Comparison of ENCODE assay signal across 22 cellular contexts in genomic region chr20:37948956-37949355, GRCh38. TPM values are rescaled to one million over a fixed set of nuclear protein-coding genes. Genes with fewer than 3 reads are reported as not detected.
DNase-seq lines count a peak whose midpoint lies in the region; TF ChIP-seq lines count a peak whose summit lies in the region.
"Had no signal": no experiment of that assay in that cellular context is flagged by ENCODE, and none has a peak within 500 bp of the region (broad histone marks: within the 10 kb centered on the region; RNA-seq: fewer than 3 reads in every experiment).

No MANE protein-coding gene starts in this region.

- H3K27me3 ChIP-seq in spleen (replicated peaks in 1 of 7), result no peaks in the 10 kb centered on the region
- no peaks in the 10 kb centered on the region for H3K27me3 ChIP-seq in transverse colon

- no peaks in the 10 kb centered on the region for H3K4me1 ChIP-seq in spleen
- no peaks in the 10 kb centered on the region for H3K4me1 ChIP-seq in transverse colon

- in situ Hi-C loops in transverse colon (cut with MboI; ENCODE audit: low pct_ligation_motif_present in 1 of 4, low pct_unique_long_range_greater_than_20kb in 1 of 4, low sequenced_read_pairs in 3 of 4), result no loop called here

- H3K9me3 ChIP-seq in spleen (peaks cover 0 to 9% (median 7%) of the 10 kb centered on the region in 8 donors), transverse colon (no peaks in the 10 kb centered on the region)

- 87 to 95% (median 94%) methylated on average over 11 of the region's 11 CpGs for WGBS in spleen, 5 donors
- 88 to 89% methylated on average over 6 to 11 of the region's 11 CpGs for WGBS in transverse colon (ENCODE audit: low coverage in 1 of 2), 2 donors

- no peak for TF ChIP-seq EP300 in transverse colon (IDR thresholded peaks at IDR 0.05; ENCODE audit: low read depth)

- TF ChIP-seq CTCF in spleen (IDR thresholded peaks at IDR 0.05 in 8 of 11, conservative IDR thresholded peaks at IDR 0.05 in 3 of 11), result no peak
- TF ChIP-seq CTCF in transverse colon (IDR thresholded peaks at IDR 0.05), result no peak

- H3K27ac ChIP-seq in spleen (no peak overlapping the region), transverse colon (no peak overlapping the region)
- H3K27ac ChIP-seq: 22Rv1 had no signal

- H3K36me3 ChIP-seq in spleen, result no peaks in the 10 kb centered on the region
- no peaks in the 10 kb centered on the region for H3K36me3 ChIP-seq in transverse colon

- peak; percentile 9 for DNase-seq in activated CD8-positive, alpha-beta memory T cell treated with anti-CD3 and anti-CD28 coated beads for 24 hours
- DNase-seq in activated CD8-positive, alpha-beta memory T cell treated with anti-CD3 and anti-CD28 coated beads, Interleukin-2, amount 50 U/mL, for 4 hours, result no peak
- DNase-seq in activated CD8-positive, alpha-beta memory T cell treated with anti-CD3 and anti-CD28 coated beads, Interleukin-2, amount 50 U/mL, for 48 hours, result peak; percentile 10
- DNase-seq in fibroblast of peridontal ligament (ENCODE audit: extremely low read depth) (peak; percentile 57), spleen (peak; percentile 9), transverse colon (no peak), HCEC 1CT (no peak), NCI-H2107 treated with DMSO at 0.1 percent for 48 hours (lab: John Stamatoyannopoulos, UW; ENCODE audit: unreplicated experiment) (no peak)
- DNase-seq: AML-193; C1 segment of cervical spinal cord; DND-41; GOT3; MV-4-11; NCI-H1105 treated with DMSO at 0.1 percent for 48 hours; NCI-H187; NCI-H2107; NCI-H510A; NCI-H774; NK-92 treated with Interleukin-12 subunit alpha and Interleukin-12 subunit beta, amount 100 ng/mL, for 24 hours had no signal

- TF ChIP-seq POLR2A in spleen (IDR thresholded peaks at IDR 0.05), result no peak
- no peak for TF ChIP-seq POLR2A in transverse colon (IDR thresholded peaks at IDR 0.05)

- no peak overlapping the region for H3K4me3 ChIP-seq in spleen
- H3K4me3 ChIP-seq in transverse colon, result no peak overlapping the region

- intact Hi-C loops in spleen (cut with DNase I; ENCODE audit: low total_unique reads) (no loop called here), transverse colon (cut with DNase I; ENCODE audit: low total_unique reads) (no loop called here)

RNA-seq across cellular contexts. Expression of gene VSTM2L, which starts 46.0 kb away (rescaled TPM):
- total RNA-seq in spleen (10 to 100 TPM; 12.9 to 88.7 (median 34.9) TPM), transverse colon (1 to 10 TPM in 3 of 4 donors, not detected in 1; 3.0 to 6.6 (median 3.0) TPM)
- 10 to 100 TPM in 1 of 3 donors, 1 to 10 TPM in 2; 1.7 to 13.5 (median 2.9) TPM for polyA plus RNA-seq in spleen
- total RNA-seq: CD8-positive, alpha-beta T cell had no signal
- polyA plus RNA-seq: IgD-negative memory B cell had no signal

Comparison
In these comparisons a context has a peak if more than half of its experiments do, and no peak if none do; other contexts are left out.
1. DNase-seq: peak in activated CD8-positive, alpha-beta memory T cell treated with anti-CD3 and anti-CD28 coated beads for 24 hours (single experiment), activated CD8-positive, alpha-beta memory T cell treated with anti-CD3 and anti-CD28 coated beads, Interleukin-2, amount 50 U/mL, for 48 hours (single experiment), fibroblast of peridontal ligament (single experiment) and spleen (single experiment); none in activated CD8-positive, alpha-beta memory T cell treated with anti-CD3 and anti-CD28 coated beads, Interleukin-2, amount 50 U/mL, for 4 hours (single experiment), transverse colon (single experiment), HCEC 1CT (single experiment) and NCI-H2107 treated with DMSO at 0.1 percent for 48 hours (single experiment).